ENCODE assay signal across 1 cellular context in the genomic region with DNA sequence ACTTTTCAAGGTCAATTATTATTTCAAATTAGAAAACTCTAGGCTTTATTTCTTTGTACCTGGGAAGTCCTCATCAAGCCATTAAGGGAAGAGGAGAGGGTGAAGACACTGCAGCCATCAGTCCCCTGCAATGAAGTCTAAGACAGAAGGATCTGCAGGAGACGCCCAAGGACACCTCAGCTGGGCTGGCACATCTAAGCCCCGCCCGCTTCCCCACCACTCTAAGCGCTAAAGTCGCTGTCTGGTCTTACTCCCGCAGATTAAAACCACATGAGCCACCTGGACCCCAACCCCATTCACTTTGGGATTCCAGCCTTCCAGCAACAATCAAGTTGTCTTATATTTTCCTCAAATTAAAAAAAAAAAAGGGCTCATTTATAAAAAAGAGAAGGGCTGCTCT.
TF ChIP-seq lines count a peak whose summit lies in the region.

No MANE protein-coding gene starts in this region.

TF ChIP-seq in WTC11, 78 proteins besides CTCF, POLR2A, EP300 and RAD21:
- TF ChIP-seq, protein P1, sequence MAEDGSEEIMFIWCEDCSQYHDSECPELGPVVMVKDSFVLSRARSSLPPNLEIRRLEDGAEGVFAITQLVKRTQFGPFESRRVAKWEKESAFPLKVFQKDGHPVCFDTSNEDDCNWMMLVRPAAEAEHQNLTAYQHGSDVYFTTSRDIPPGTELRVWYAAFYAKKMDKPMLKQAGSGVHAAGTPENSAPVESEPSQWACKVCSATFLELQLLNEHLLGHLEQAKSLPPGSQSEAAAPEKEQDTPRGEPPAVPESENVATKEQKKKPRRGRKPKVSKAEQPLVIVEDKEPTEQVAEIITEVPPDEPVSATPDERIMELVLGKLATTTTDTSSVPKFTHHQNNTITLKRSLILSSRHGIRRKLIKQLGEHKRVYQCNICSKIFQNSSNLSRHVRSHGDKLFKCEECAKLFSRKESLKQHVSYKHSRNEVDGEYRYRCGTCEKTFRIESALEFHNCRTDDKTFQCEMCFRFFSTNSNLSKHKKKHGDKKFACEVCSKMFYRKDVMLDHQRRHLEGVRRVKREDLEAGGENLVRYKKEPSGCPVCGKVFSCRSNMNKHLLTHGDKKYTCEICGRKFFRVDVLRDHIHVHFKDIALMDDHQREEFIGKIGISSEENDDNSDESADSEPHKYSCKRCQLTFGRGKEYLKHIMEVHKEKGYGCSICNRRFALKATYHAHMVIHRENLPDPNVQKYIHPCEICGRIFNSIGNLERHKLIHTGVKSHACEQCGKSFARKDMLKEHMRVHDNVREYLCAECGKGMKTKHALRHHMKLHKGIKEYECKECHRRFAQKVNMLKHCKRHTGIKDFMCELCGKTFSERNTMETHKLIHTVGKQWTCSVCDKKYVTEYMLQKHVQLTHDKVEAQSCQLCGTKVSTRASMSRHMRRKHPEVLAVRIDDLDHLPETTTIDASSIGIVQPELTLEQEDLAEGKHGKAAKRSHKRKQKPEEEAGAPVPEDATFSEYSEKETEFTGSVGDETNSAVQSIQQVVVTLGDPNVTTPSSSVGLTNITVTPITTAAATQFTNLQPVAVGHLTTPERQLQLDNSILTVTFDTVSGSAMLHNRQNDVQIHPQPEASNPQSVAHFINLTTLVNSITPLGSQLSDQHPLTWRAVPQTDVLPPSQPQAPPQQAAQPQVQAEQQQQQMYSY (CRISPR knock-in tag; IDR thresholded peaks at IDR 0.05): no peak
- TF ChIP-seq, protein P2, sequence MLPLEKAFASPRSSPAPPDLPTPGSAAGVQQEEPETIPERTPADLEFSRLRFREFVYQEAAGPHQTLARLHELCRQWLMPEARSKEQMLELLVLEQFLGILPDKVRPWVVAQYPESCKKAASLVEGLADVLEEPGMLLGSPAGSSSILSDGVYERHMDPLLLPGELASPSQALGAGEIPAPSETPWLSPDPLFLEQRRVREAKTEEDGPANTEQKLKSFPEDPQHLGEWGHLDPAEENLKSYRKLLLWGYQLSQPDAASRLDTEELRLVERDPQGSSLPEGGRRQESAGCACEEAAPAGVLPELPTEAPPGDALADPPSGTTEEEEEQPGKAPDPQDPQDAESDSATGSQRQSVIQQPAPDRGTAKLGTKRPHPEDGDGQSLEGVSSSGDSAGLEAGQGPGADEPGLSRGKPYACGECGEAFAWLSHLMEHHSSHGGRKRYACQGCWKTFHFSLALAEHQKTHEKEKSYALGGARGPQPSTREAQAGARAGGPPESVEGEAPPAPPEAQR (CRISPR knock-in tag; IDR thresholded peaks at IDR 0.05): no peak
- TF ChIP-seq RELA (CRISPR knock-in tag; IDR thresholded peaks at IDR 0.05; ENCODE audit: borderline replicate concordance) (no peak), ESRRA (CRISPR knock-in tag; IDR thresholded peaks at IDR 0.05; ENCODE audit: borderline replicate concordance) (no peak), SMAD4 (CRISPR knock-in tag; IDR thresholded peaks at IDR 0.05) (no peak), ETV6 (CRISPR knock-in tag; IDR thresholded peaks at IDR 0.05) (no peak), ZBTB21 (CRISPR knock-in tag; IDR thresholded peaks at IDR 0.05; ENCODE audit: borderline replicate concordance) (no peak), FOXP1 (CRISPR knock-in tag; IDR thresholded peaks at IDR 0.05; ENCODE audit: borderline replicate concordance) (no peak), GTF2I (CRISPR knock-in tag; conservative IDR thresholded peaks at IDR 0.05) (no peak), NR2C2 (CRISPR knock-in tag; IDR thresholded peaks at IDR 0.05) (no peak), FOXJ3 (CRISPR knock-in tag; IDR thresholded peaks at IDR 0.05; ENCODE audit: borderline replicate concordance) (no peak), TEAD4 (CRISPR knock-in tag; IDR thresholded peaks at IDR 0.05) (no peak)
